1 cellular context compared by ENCODE assay signal in the genomic region with DNA sequence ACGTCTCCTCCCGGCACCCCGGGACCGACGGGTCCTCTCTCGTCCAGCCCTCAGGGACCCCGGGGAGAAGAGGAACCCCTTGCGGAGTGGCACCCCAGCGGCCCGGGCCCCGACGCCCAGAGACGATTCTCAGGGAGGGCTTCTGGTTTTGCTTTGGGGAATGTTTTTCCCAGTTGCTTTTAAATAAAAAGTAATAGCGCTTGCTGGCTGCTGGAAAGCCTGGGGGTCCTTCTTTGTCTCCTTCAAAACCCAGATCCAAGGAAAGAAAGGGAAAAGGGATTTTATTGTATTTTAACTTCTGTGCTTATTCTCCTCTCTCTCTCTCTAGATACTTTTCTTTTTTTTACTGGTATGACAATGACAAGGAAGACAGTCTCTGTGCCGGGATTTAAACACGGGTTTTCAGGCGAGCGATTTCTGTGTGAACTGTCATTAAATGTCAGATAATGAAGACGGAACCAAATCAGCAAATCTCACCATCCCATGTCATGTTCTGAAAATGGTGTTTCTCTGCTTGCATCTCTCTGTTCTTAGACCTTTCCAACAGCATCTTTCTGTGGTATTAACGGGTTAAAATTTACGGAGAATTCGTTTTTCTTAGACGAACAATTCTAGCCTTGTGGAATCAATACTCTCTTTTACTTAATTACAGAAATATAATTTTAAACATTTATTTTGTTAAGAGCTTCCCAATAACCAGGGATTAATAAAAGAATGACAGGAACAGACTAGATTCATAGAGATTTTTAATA.
TF ChIP-seq lines count a peak whose summit lies in the region.

No MANE protein-coding gene starts in this region.

TF ChIP-seq in GM23338, 12 proteins besides CTCF, POLR2A, EP300 and RAD21 (continued from another document):
- TF ChIP-seq CREB1 (CRISPR knock-in tag; IDR thresholded peaks at IDR 0.05; ENCODE audit: low read depth) (no peak), EZH2 (IDR thresholded peaks at IDR 0.05; ENCODE audit: low read depth, unreplicated experiment) (no peak), STAT1 (IDR thresholded peaks at IDR 0.05; ENCODE audit: unreplicated experiment) (no peak), NANOG (IDR thresholded peaks at IDR 0.05; ENCODE audit: borderline replicate concordance) (no peak), ZNF331 (CRISPR knock-in tag; IDR thresholded peaks at IDR 0.05; ENCODE audit: low read depth) (no peak), ZNF114 (CRISPR knock-in tag; IDR thresholded peaks at IDR 0.05) (no peak), ZNF462 (CRISPR knock-in tag; IDR thresholded peaks at IDR 0.05) (no peak)
